ENCODE assay signal across 27 cellular contexts in the genomic region with DNA sequence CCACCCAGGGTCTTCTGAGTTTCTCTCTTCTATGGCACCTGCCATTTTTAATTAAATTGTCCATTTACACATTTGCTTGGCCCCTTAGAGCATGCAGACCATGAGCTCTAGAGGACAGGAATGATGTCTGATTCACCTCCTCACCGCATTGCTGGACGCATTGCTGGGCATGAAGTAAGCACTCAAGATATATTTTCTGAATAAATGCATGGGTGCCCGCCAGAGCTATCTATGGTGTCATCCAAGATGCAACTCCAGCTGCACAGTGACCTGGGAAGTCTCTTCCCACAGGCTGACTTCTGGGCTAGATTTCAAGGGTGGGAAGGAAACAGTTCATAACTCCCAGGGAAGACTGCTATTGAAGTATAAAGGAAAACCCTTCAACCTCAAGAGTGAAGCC.
DNase-seq lines count a peak whose midpoint lies in the region; ATAC-seq and TF ChIP-seq lines count a peak whose summit lies in the region.
"Had no signal": no experiment of that assay in that cellular context is flagged by ENCODE, and none has a peak within 500 bp of the region (broad histone marks: within the 10 kb centered on the region; RNA-seq: fewer than 3 reads in every experiment).

No MANE protein-coding gene starts in this region.

- peak overlapping the region; percentile 19 for H3K4me2 ChIP-seq in GM23248 (ENCODE audit: unreplicated experiment)
- H3K4me2 ChIP-seq: smooth muscle cell had no signal

- peaks cover 10% of the 10 kb centered on the region for H3K4me1 Mint-ChIP-seq in stimulated activated effector memory CD8-positive, alpha-beta T cell treated with anti-CD3 and anti-CD28 coated beads, Interleukin-12 subunit alpha, Interleukin-12 subunit beta, amount 100 ng/mL, for 72 hours
- peaks cover 8% of the 10 kb centered on the region for H3K4me1 Mint-ChIP-seq in mesothelial cell of epicardium
- H3K4me1 Mint-ChIP-seq in endodermal cell, result peaks cover 3% of the 10 kb centered on the region

- in situ Hi-C loops in GM23248 (cut with MboI), result no loop called here

- no peaks in the 10 kb centered on the region for H3K79me2 ChIP-seq in GM23248 (ENCODE audit: insufficient read depth)

- ATAC-seq in stimulated activated effector memory CD8-positive, alpha-beta T cell treated with anti-CD3 and anti-CD28 coated beads, Interleukin-12 subunit alpha, Interleukin-12 subunit beta, amount 100 ng/mL, for 72 hours, result no peak
- ATAC-seq: K562; mucosa of descending colon; natural killer cell treated with Interleukin-12 subunit alpha and Interleukin-12 subunit beta and Interleukin-15 and Interleukin-18, amount 100 ng/mL, for 72 hours; Panc1 had no signal

- H3K4me3 Mint-ChIP-seq in stimulated activated effector memory CD8-positive, alpha-beta T cell treated with anti-CD3 and anti-CD28 coated beads, Interleukin-12 subunit alpha, Interleukin-12 subunit beta, amount 100 ng/mL, for 72 hours, result no peak overlapping the region
- H3K4me3 Mint-ChIP-seq in mesothelial cell of epicardium (no peak overlapping the region), endodermal cell (no peak overlapping the region)
- H3K4me3 Mint-ChIP-seq: central memory CD8-positive, alpha-beta T cell; dendritic cell treated with granulocyte-macrophage colony-stimulating factor and Interleukin-4, amounts not matched to agents 40 ng/mL and 50 ng/mL, for 4 days; natural killer cell treated with Interleukin-12 subunit alpha and Interleukin-12 subunit beta and Interleukin-15 and Interleukin-18, amount 100 ng/mL, for 72 hours had no signal

- H3K4me1 ChIP-seq in GM23248 (ENCODE audit: insufficient read depth) (peaks cover 19% of the 10 kb centered on the region), endodermal cell (ENCODE audit: control insufficient read depth, insufficient read depth, low read length) (no peaks in the 10 kb centered on the region)
- H3K4me1 ChIP-seq: SJSA1 had no signal

- TF ChIP-seq CTCF in mesothelial cell of epicardium (IDR thresholded peaks at IDR 0.05; ENCODE audit: unreplicated experiment) (no peak), endodermal cell (conservative IDR thresholded peaks at IDR 0.05) (no peak)

- H3K36me3 Mint-ChIP-seq in stimulated activated effector memory CD8-positive, alpha-beta T cell treated with anti-CD3 and anti-CD28 coated beads, Interleukin-12 subunit alpha, Interleukin-12 subunit beta, amount 100 ng/mL, for 72 hours, result no peaks in the 10 kb centered on the region
- H3K36me3 Mint-ChIP-seq in mesothelial cell of epicardium (no peaks in the 10 kb centered on the region), endodermal cell (ENCODE audit: low read depth) (peaks cover under 1% of the 10 kb centered on the region)
- H3K36me3 Mint-ChIP-seq: natural killer cell treated with Interleukin-12 subunit alpha and Interleukin-12 subunit beta and Interleukin-15 and Interleukin-18, amount 100 ng/mL, for 72 hours had no signal

- no peak overlapping the region for H3K4me3 ChIP-seq in GM23248
- H3K4me3 ChIP-seq in endodermal cell (ENCODE audit: low read length), result no peak overlapping the region
- H3K4me3 ChIP-seq: K562, mucosa of descending colon, SJSA1, smooth muscle cell had no signal

- H3K9ac ChIP-seq in GM23248, result no peak overlapping the region
- H3K9ac ChIP-seq in endodermal cell (ENCODE audit: extremely low read depth, low read length, poor library complexity, severe bottlenecking), result no peak overlapping the region

- peaks cover 13% of the 10 kb centered on the region for H3K27me3 Mint-ChIP-seq in mesothelial cell of epicardium (ENCODE audit: low read depth)
- H3K27me3 Mint-ChIP-seq in endodermal cell (ENCODE audit: insufficient read depth), result peaks cover 15% of the 10 kb centered on the region

- H3K27ac Mint-ChIP-seq in stimulated activated effector memory CD8-positive, alpha-beta T cell treated with anti-CD3 and anti-CD28 coated beads, Interleukin-12 subunit alpha, Interleukin-12 subunit beta, amount 100 ng/mL, for 72 hours, result no peak overlapping the region
- H3K27ac Mint-ChIP-seq in mesothelial cell of epicardium, result no peak overlapping the region
- no peak overlapping the region for H3K27ac Mint-ChIP-seq in endodermal cell
- H3K27ac Mint-ChIP-seq: dendritic cell treated with granulocyte-macrophage colony-stimulating factor and Interleukin-4, amounts not matched to agents 40 ng/mL and 50 ng/mL, for 4 days; natural killer cell treated with Interleukin-12 subunit alpha and Interleukin-12 subunit beta and Interleukin-15 and Interleukin-18, amount 100 ng/mL, for 72 hours had no signal

- H3K9me3 Mint-ChIP-seq in stimulated activated effector memory CD8-positive, alpha-beta T cell treated with anti-CD3 and anti-CD28 coated beads, Interleukin-12 subunit alpha, Interleukin-12 subunit beta, amount 100 ng/mL, for 72 hours, result no peaks in the 10 kb centered on the region
- no peaks in the 10 kb centered on the region for H3K9me3 Mint-ChIP-seq in mesothelial cell of epicardium
- no peaks in the 10 kb centered on the region for H3K9me3 Mint-ChIP-seq in endodermal cell
- H3K9me3 Mint-ChIP-seq: central memory CD8-positive, alpha-beta T cell; dendritic cell treated with granulocyte-macrophage colony-stimulating factor and Interleukin-4, amounts not matched to agents 40 ng/mL and 50 ng/mL, for 4 days; natural killer cell treated with Interleukin-12 subunit alpha and Interleukin-12 subunit beta and Interleukin-15 and Interleukin-18, amount 100 ng/mL, for 72 hours had no signal

- DNase-seq in AG08395 (ENCODE audit: low spot score), result peak; percentile 50
- DNase-seq in GM23248, result peak; percentile 92
- peak; percentile 37 for DNase-seq in amniotic epithelial cell (ENCODE audit: low read depth)
- peak; percentile 50 for DNase-seq in kidney tubule cell (ENCODE audit: low spot score)
- no peak for DNase-seq in stimulated activated effector memory CD8-positive, alpha-beta T cell treated with anti-CD3 and anti-CD28 coated beads, Interleukin-12 subunit alpha, Interleukin-12 subunit beta, amount 100 ng/mL, for 72 hours (ENCODE audit: low spot score in 2 of 2)
- no peak for DNase-seq in COLO829 (ENCODE audit: low spot score)
- DNase-seq in mesothelial cell of epicardium (ENCODE audit: low spot score in 2 of 2, unreplicated experiment in 2 of 2), result no peak
- DNase-seq in endodermal cell, result no peak
- DNase-seq: activated CD4-positive, alpha-beta T cell treated with anti-CD3 and anti-CD28 coated beads, Interleukin-2, amount 50 U/mL, for 48 hours; activated CD8-positive, alpha-beta memory T cell treated with anti-CD3 and anti-CD28 coated beads, Interleukin-2, amount 50 U/mL, for 4 hours; activated naive CD4-positive, alpha-beta T cell treated with anti-CD3 and anti-CD28 coated beads, Interleukin-2, amount 50 U/mL, for 16 hours; anterior cingulate cortex; DND-41; islet precursor cell; mucosa of descending colon; NCI-H2029 treated with DMSO at 0.1 percent for 48 hours; NCI-H2227 treated with DMSO at 0.1 percent for 48 hours; T-helper 1 cell; trophoblast cell had no signal

- H3K27ac ChIP-seq in GM23248, result peak overlapping the region; percentile 67
- no peak overlapping the region for H3K27ac ChIP-seq in endodermal cell (ENCODE audit: low read depth, low read length)
- H3K27ac ChIP-seq: C4-2B, SJSA1 had no signal

- peaks cover 10% of the 10 kb centered on the region for H3F3A ChIP-seq in GM23248 (ENCODE audit: insufficient read depth)

- no peaks in the 10 kb centered on the region for H3K9me2 ChIP-seq in GM23248 (ENCODE audit: insufficient read depth)

- H3K27me3 ChIP-seq in GM23248 (replicated peaks; ENCODE audit: insufficient read depth), result no peaks in the 10 kb centered on the region
- no peaks in the 10 kb centered on the region for H3K27me3 ChIP-seq in endodermal cell (ENCODE audit: control insufficient read depth, insufficient read depth, low read length, poor library complexity, severe bottlenecking)

- no peaks in the 10 kb centered on the region for H3K9me3 ChIP-seq in GM23248 (ENCODE audit: low read depth)
- H3K9me3 ChIP-seq in endodermal cell (ENCODE audit: control insufficient read depth, low read length), result no peaks in the 10 kb centered on the region
- H3K9me3 ChIP-seq: mucosa of descending colon, SJSA1 had no signal

- WGBS in GM23248 (ENCODE audit: low coverage in 1 of 2, low lambda C conversion rate in 2 of 2, missing lambda C conversion rate in 2 of 2), 2 experiments, result 21 to 23% methylated on average over 3 of the region's 3 CpGs
- WGBS in endodermal cell (ENCODE audit: insufficient coverage in 1 of 2, insufficient read length in 1 of 2), 2 experiments, result 93 to 94% methylated on average over 3 of the region's 3 CpGs

- no peaks in the 10 kb centered on the region for H4K20me1 ChIP-seq in GM23248 (ENCODE audit: insufficient read depth)

- no peaks in the 10 kb centered on the region for H3K36me3 ChIP-seq in GM23248 (ENCODE audit: low read depth)
- H3K36me3 ChIP-seq in endodermal cell (ENCODE audit: control insufficient read depth, insufficient read depth, low read length), result no peaks in the 10 kb centered on the region
- H3K36me3 ChIP-seq: SJSA1 had no signal

- H2AFZ ChIP-seq in GM23248, result no peak overlapping the region

Comparison
In these comparisons a context has a peak if more than half of its experiments do, and no peak if none do; other contexts are left out.
1. DNase-seq: peak in AG08395 (single experiment), GM23248 (single experiment), amniotic epithelial cell (single experiment) and kidney tubule cell (single experiment); none in stimulated activated effector memory CD8-positive, alpha-beta T cell treated with anti-CD3 and anti-CD28 coated beads, Interleukin-12 subunit alpha, Interleukin-12 subunit beta, amount 100 ng/mL, for 72 hours (0 of 2), COLO829 (single experiment), mesothelial cell of epicardium (0 of 2) and endodermal cell (single experiment).